Comparison of ENCODE assay signal across 17 cellular contexts in the genomic region with DNA sequence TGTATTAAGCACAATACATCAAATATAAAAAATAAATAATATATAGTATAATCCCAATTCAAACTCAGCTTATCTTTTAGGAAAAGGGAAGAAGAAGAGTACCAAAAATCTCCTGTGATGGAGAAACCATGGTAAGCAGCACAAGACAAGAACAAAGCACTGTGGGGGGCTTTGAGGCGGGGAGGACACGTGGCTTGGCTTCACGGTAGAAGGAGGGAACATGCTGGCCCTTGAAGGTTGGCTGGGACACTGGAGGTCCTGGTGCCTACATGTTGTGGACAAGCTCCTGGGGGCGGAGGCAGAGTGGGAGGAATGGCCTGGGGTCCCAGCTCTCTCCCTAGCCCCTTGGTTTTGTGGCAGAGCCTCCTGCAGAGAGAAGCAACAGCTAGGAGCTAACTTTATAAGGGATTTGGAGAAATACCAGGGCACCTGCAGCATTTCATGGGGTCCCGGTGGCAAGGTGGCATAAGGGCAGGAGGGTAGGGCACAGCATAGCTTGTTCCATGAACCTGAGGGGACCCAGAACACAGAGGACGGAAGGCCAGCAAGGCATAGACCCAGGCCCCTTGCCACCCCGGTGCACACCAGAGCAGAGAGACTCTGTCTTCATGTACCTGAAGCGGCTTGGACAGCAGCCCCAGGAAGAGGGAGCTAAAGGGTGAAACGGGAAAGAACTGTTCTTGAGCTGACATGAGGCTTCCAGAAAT.
A peak's percentile ranks its signal among the peaks of the same experiment; 100 is the strongest.
DNase-seq lines count a peak whose midpoint lies in the region; ATAC-seq and TF ChIP-seq lines count a peak whose summit lies in the region.
"Had no signal": no experiment of that assay in that cellular context is flagged by ENCODE, and none has a peak within 500 bp of the region (broad histone marks: within the 10 kb centered on the region; RNA-seq: fewer than 3 reads in every experiment).

No MANE protein-coding gene starts in this region.

- POLR2A ChIA-PET in CD4-positive, alpha-beta memory T cell (lab: Charles Lee; ENCODE audit: partially characterized antibody): interaction anchor here (0.6 kb wide), 1 partner anchor 46 kb away, joined by 3 read pairs; no protein-coding TSS in a partner anchor
- POLR2A ChIA-PET in naive thymus-derived CD8-positive, alpha-beta T cell (lab: Charles Lee): interaction anchor here (0.6 to 5.8 kb wide), 7 partner anchors 8 to 929 kb away, joined by 3 to 80 read pairs (median 4); a partner anchor contains a TSS

- H3K27me3 ChIP-seq in CD4-positive, alpha-beta memory T cell (ENCODE audit: insufficient read depth, low read length): no peaks in the 10 kb centered on the region
- H3K27me3 ChIP-seq in adrenal gland: no peaks in the 10 kb centered on the region
- H3K27me3 ChIP-seq: tibial nerve had no signal

- H3K27ac ChIP-seq in CD4-positive, alpha-beta memory T cell (ENCODE audit: low read depth, low read length): no peak overlapping the region
- peak overlapping the region in 1 of 5 donors; percentile 45 for H3K27ac ChIP-seq in adrenal gland
- H3K27ac ChIP-seq: C4-2B had no signal

- no peak for TF ChIP-seq POLR2A in adrenal gland (IDR thresholded peaks at IDR 0.05)

- intact Hi-C loops in CD4-positive, alpha-beta memory T cell (cut with micrococcal nuclease): no loop called here
- intact Hi-C loops in adrenal gland (cut with DNase I): no loop called here

- CTCF ChIA-PET in CD4-positive, alpha-beta memory T cell (lab: Charles Lee; ENCODE audit: partially characterized antibody): interaction anchor here (1.3 to 1.6 kb wide), 3 partner anchors 15 to 113 kb away, joined by 3 to 5 read pairs (median 4); no protein-coding TSS in a partner anchor

- no peaks in the 10 kb centered on the region for H3K36me3 ChIP-seq in CD4-positive, alpha-beta memory T cell (ENCODE audit: insufficient read depth, low read length)
- no peaks in the 10 kb centered on the region for H3K36me3 ChIP-seq in adrenal gland (replicated peaks in 1 of 2)
- H3K36me3 ChIP-seq: tibial nerve had no signal

- H3K36me3 Mint-ChIP-seq in T-helper 2 cell treated with Interferon-gamma antibody and Interleukin-4, amounts not matched to agents 5 μg/mL and 100 μg/mL, for 36 hours (ENCODE audit: low read depth): peaks cover 9% of the 10 kb centered on the region
- no peaks in the 10 kb centered on the region for H3K36me3 Mint-ChIP-seq in CD4-positive, alpha-beta memory T cell
- H3K36me3 Mint-ChIP-seq in activated naive CD8-positive, alpha-beta T cell treated with anti-CD3 and anti-CD28 coated beads for 36 hours: peaks cover 22% of the 10 kb centered on the region
- no peaks in the 10 kb centered on the region for H3K36me3 Mint-ChIP-seq in naive thymus-derived CD8-positive, alpha-beta T cell
- no peaks in the 10 kb centered on the region for H3K36me3 Mint-ChIP-seq in effector memory CD8-positive, alpha-beta T cell (ENCODE audit: insufficient read depth)
- H3K36me3 Mint-ChIP-seq: stimulated activated effector memory CD8-positive, alpha-beta T cell treated with anti-CD3 and anti-CD28 coated beads, Interleukin-12 subunit alpha, Interleukin-12 subunit beta, amount 100 ng/mL, for 72 hours had no signal

- H3K4me3 Mint-ChIP-seq in T-helper 2 cell treated with Interferon-gamma antibody and Interleukin-4, amounts not matched to agents 5 μg/mL and 100 μg/mL, for 36 hours: no peak overlapping the region
- no peak overlapping the region for H3K4me3 Mint-ChIP-seq in CD4-positive, alpha-beta memory T cell
- H3K4me3 Mint-ChIP-seq in activated naive CD8-positive, alpha-beta T cell treated with anti-CD3 and anti-CD28 coated beads for 36 hours: no peak overlapping the region
- H3K4me3 Mint-ChIP-seq in naive thymus-derived CD8-positive, alpha-beta T cell: peak overlapping the region in 2 of 10 donors; percentile 35 to 51
- no peak overlapping the region for H3K4me3 Mint-ChIP-seq in effector memory CD8-positive, alpha-beta T cell
- H3K4me3 Mint-ChIP-seq: stimulated activated effector memory CD8-positive, alpha-beta T cell treated with anti-CD3 and anti-CD28 coated beads, Interleukin-12 subunit alpha, Interleukin-12 subunit beta, amount 100 ng/mL, for 72 hours had no signal

- H3K4me3 ChIP-seq in CD4-positive, alpha-beta memory T cell (ENCODE audit: low read length in 2 of 2): no peak overlapping the region
- no peak overlapping the region for H3K4me3 ChIP-seq in adrenal gland
- H3K4me3 ChIP-seq: tibial nerve had no signal

- ATAC-seq in naive thymus-derived CD8-positive, alpha-beta T cell: no peak
- ATAC-seq in effector memory CD8-positive, alpha-beta T cell (replicated peaks): no peak
- ATAC-seq: stimulated activated effector memory CD8-positive, alpha-beta T cell treated with anti-CD3 and anti-CD28 coated beads, Interleukin-12 subunit alpha, Interleukin-12 subunit beta, amount 100 ng/mL, for 72 hours had no signal

- peaks cover 68% of the 10 kb centered on the region for H3K4me1 Mint-ChIP-seq in T-helper 2 cell treated with Interferon-gamma antibody and Interleukin-4, amounts not matched to agents 5 μg/mL and 100 μg/mL, for 36 hours (ENCODE audit: low read depth)
- H3K4me1 Mint-ChIP-seq in CD4-positive, alpha-beta memory T cell: peaks cover 5 to 50% (median 38%) of the 10 kb centered on the region in 4 donors
- peaks cover 62% of the 10 kb centered on the region for H3K4me1 Mint-ChIP-seq in activated naive CD8-positive, alpha-beta T cell treated with anti-CD3 and anti-CD28 coated beads for 36 hours
- peaks cover 18 to 78% (median 44%) of the 10 kb centered on the region in 4 donors for H3K4me1 Mint-ChIP-seq in naive thymus-derived CD8-positive, alpha-beta T cell
- peaks cover under 1 to 11% of the 10 kb centered on the region in 2 donors for H3K4me1 Mint-ChIP-seq in effector memory CD8-positive, alpha-beta T cell (ENCODE audit: low read depth in 2 of 2)

- no peak for DNase-seq in T-helper 2 cell treated with Interferon-gamma antibody and Interleukin-4, amounts not matched to agents 5 μg/mL and 100 μg/mL, for 36 hours (ENCODE audit: low spot score)
- no peak for DNase-seq in T-helper 2 cell
- no peak for DNase-seq in CD4-positive, alpha-beta memory T cell
- no peak for DNase-seq in activated naive CD8-positive, alpha-beta T cell treated with anti-CD3 and anti-CD28 coated beads for 36 hours
- no peak for DNase-seq in naive thymus-derived CD8-positive, alpha-beta T cell
- no peak for DNase-seq in adrenal gland
- DNase-seq in effector memory CD8-positive, alpha-beta T cell: no peak
- no peak for DNase-seq in DMS53 treated with DMSO at 0.1 percent for 48 hours (lab: John Stamatoyannopoulos, UW; ENCODE audit: unreplicated experiment)
- DNase-seq: cerebellar nuclear complex; DMS79 treated with DMSO at 0.1 percent for 48 hours; NCI-H1694; NCI-H2227 treated with DMSO at 0.1 percent for 48 hours; SK-N-SH; stimulated activated CD4-positive, alpha-beta T cell treated with anti-CD3 and anti-CD28 coated beads, Interleukin-12 subunit alpha, Interleukin-12 subunit beta, amount 100 ng/mL, for 4 hours had no signal

- peaks cover 36% of the 10 kb centered on the region for H3K4me1 ChIP-seq in CD4-positive, alpha-beta memory T cell (ENCODE audit: insufficient read depth, low read length)
- peaks cover 4 to 20% of the 10 kb centered on the region in 2 donors for H3K4me1 ChIP-seq in adrenal gland (replicated peaks in 1 of 2)

- no peak for TF ChIP-seq CTCF in adrenal gland (IDR thresholded peaks at IDR 0.05)

- no peaks in the 10 kb centered on the region for H3K9me3 Mint-ChIP-seq in T-helper 2 cell treated with Interferon-gamma antibody and Interleukin-4, amounts not matched to agents 5 μg/mL and 100 μg/mL, for 36 hours
- no peaks in the 10 kb centered on the region for H3K9me3 Mint-ChIP-seq in CD4-positive, alpha-beta memory T cell
- H3K9me3 Mint-ChIP-seq in activated naive CD8-positive, alpha-beta T cell treated with anti-CD3 and anti-CD28 coated beads for 36 hours: peaks cover 9% of the 10 kb centered on the region
- H3K9me3 Mint-ChIP-seq in naive thymus-derived CD8-positive, alpha-beta T cell: no peaks in the 10 kb centered on the region
- H3K9me3 Mint-ChIP-seq in effector memory CD8-positive, alpha-beta T cell: no peaks in the 10 kb centered on the region
- H3K9me3 Mint-ChIP-seq: stimulated activated effector memory CD8-positive, alpha-beta T cell treated with anti-CD3 and anti-CD28 coated beads, Interleukin-12 subunit alpha, Interleukin-12 subunit beta, amount 100 ng/mL, for 72 hours had no signal

- no peaks in the 10 kb centered on the region for H3K27me3 Mint-ChIP-seq in T-helper 2 cell treated with Interferon-gamma antibody and Interleukin-4, amounts not matched to agents 5 μg/mL and 100 μg/mL, for 36 hours (ENCODE audit: low read depth)
- peaks cover under 1 to 7% of the 10 kb centered on the region in 2 donors for H3K27me3 Mint-ChIP-seq in CD4-positive, alpha-beta memory T cell
- no peaks in the 10 kb centered on the region for H3K27me3 Mint-ChIP-seq in activated naive CD8-positive, alpha-beta T cell treated with anti-CD3 and anti-CD28 coated beads for 36 hours
- H3K27me3 Mint-ChIP-seq in naive thymus-derived CD8-positive, alpha-beta T cell: no peaks in the 10 kb centered on the region
- peaks cover 0 to 27% of the 10 kb centered on the region in 2 donors for H3K27me3 Mint-ChIP-seq in effector memory CD8-positive, alpha-beta T cell

- peak overlapping the region; percentile 99 for H3K27ac Mint-ChIP-seq in T-helper 2 cell treated with Interferon-gamma antibody and Interleukin-4, amounts not matched to agents 5 μg/mL and 100 μg/mL, for 36 hours
- peak overlapping the region in 4 of 7 donors; percentile 29 to 92 (median 74) for H3K27ac Mint-ChIP-seq in CD4-positive, alpha-beta memory T cell
- H3K27ac Mint-ChIP-seq in activated naive CD8-positive, alpha-beta T cell treated with anti-CD3 and anti-CD28 coated beads for 36 hours: peak overlapping the region; percentile 51
- H3K27ac Mint-ChIP-seq in naive thymus-derived CD8-positive, alpha-beta T cell: peak overlapping the region in 8 of 10 donors; percentile 85 to 98 (median 92)
- H3K27ac Mint-ChIP-seq in effector memory CD8-positive, alpha-beta T cell: no peak overlapping the region

- 83 to 89% (median 86%) methylated on average over 9 of the region's 9 CpGs for WGBS in adrenal gland, 4 donors

- H3K9me3 ChIP-seq in CD4-positive, alpha-beta memory T cell (ENCODE audit: control insufficient read depth in 1 of 2, low read length in 2 of 2): no peaks in the 10 kb centered on the region
- H3K9me3 ChIP-seq in adrenal gland (replicated peaks in 1 of 3): no peaks in the 10 kb centered on the region
- H3K9me3 ChIP-seq: SK-N-SH, tibial nerve had no signal

Comparison
In these comparisons a context has a peak if more than half of its experiments do, and no peak if none do; other contexts are left out.
1. H3K27ac Mint-ChIP-seq: peak in T-helper 2 cell treated with Interferon-gamma antibody and Interleukin-4, amounts not matched to agents 5 μg/mL and 100 μg/mL, for 36 hours (single experiment), CD4-positive, alpha-beta memory T cell (4 of 7), activated naive CD8-positive, alpha-beta T cell treated with anti-CD3 and anti-CD28 coated beads for 36 hours (single experiment) and naive thymus-derived CD8-positive, alpha-beta T cell (8 of 10); none in effector memory CD8-positive, alpha-beta T cell (0 of 2).